ENCODE assay signal across 1 cellular context in genomic region chr20:62887147-62887859, GRCh38.
TF ChIP-seq lines count a peak whose summit lies in the region.

No MANE protein-coding gene starts in this region.

TF ChIP-seq in HEK293, 187 proteins besides CTCF, POLR2A, EP300 and RAD21 (continued from another document and continues in another):
- TF ChIP-seq ZNF362 (tag by site-specific recombination; IDR thresholded peaks at IDR 0.05), result no peak
- TF ChIP-seq ZIC2 (tag by site-specific recombination; IDR thresholded peaks at IDR 0.05), result no peak
- no peak for TF ChIP-seq ZNF76 (tag by site-specific recombination; IDR thresholded peaks at IDR 0.05; ENCODE audit: borderline replicate concordance, low read depth)
- TF ChIP-seq ZNF23 (tag by site-specific recombination; IDR thresholded peaks at IDR 0.05; ENCODE audit: borderline replicate concordance), result no peak
- no peak for TF ChIP-seq SP2 (tag by site-specific recombination; IDR thresholded peaks at IDR 0.05)
- no peak for TF ChIP-seq ZNF280C (tag by site-specific recombination; IDR thresholded peaks at IDR 0.05)
- TF ChIP-seq ZBTB26 (tag by site-specific recombination; optimal IDR thresholded peaks at IDR 0.05), result no peak
- TF ChIP-seq WT1 (tag by site-specific recombination; IDR thresholded peaks at IDR 0.05), result no peak
- no peak for TF ChIP-seq ZNF391 (tag by site-specific recombination; IDR thresholded peaks at IDR 0.05; ENCODE audit: borderline replicate concordance, low read depth)
- TF ChIP-seq ATF2 (tag by site-specific recombination; IDR thresholded peaks at IDR 0.05; ENCODE audit: low read depth), result no peak
- no peak for TF ChIP-seq ZFP41 (tag by site-specific recombination; IDR thresholded peaks at IDR 0.05; ENCODE audit: borderline replicate concordance)
- no peak for TF ChIP-seq ZNF24 (tag by site-specific recombination; IDR thresholded peaks at IDR 0.05)
- no peak for TF ChIP-seq HOXD13 (CRISPR knock-in tag; IDR thresholded peaks at IDR 0.05; ENCODE audit: borderline replicate concordance)
- TF ChIP-seq ZNF529 (tag by site-specific recombination; IDR thresholded peaks at IDR 0.05; ENCODE audit: insufficient replicate concordance), result no peak
- TF ChIP-seq TSHZ1 (tag by site-specific recombination; IDR thresholded peaks at IDR 0.05; ENCODE audit: borderline replicate concordance), result no peak
- TF ChIP-seq ZXDB (tag by site-specific recombination; IDR thresholded peaks at IDR 0.05), result no peak
- TF ChIP-seq ZNF239 (tag by site-specific recombination; IDR thresholded peaks at IDR 0.05), result no peak
- TF ChIP-seq ZNF596 (tag by site-specific recombination; IDR thresholded peaks at IDR 0.05), result no peak
- no peak for TF ChIP-seq ZNF639 (tag by site-specific recombination; IDR thresholded peaks at IDR 0.05)
- no peak for TF ChIP-seq EGR2 (tag by site-specific recombination; IDR thresholded peaks at IDR 0.05; ENCODE audit: low read depth)
- TF ChIP-seq ZNF341 (tag by site-specific recombination; IDR thresholded peaks at IDR 0.05; ENCODE audit: low read depth), result no peak
- TF ChIP-seq ZNF394 (tag by site-specific recombination; IDR thresholded peaks at IDR 0.05; ENCODE audit: borderline replicate concordance), result no peak
- no peak for TF ChIP-seq REST (tag by site-specific recombination; IDR thresholded peaks at IDR 0.05)
- no peak for TF ChIP-seq ZSCAN16 (tag by site-specific recombination; IDR thresholded peaks at IDR 0.05)
- no peak for TF ChIP-seq ZNF837 (tag by site-specific recombination; IDR thresholded peaks at IDR 0.05)
- TF ChIP-seq MEIS1 (CRISPR knock-in tag; IDR thresholded peaks at IDR 0.05; ENCODE audit: borderline replicate concordance), result no peak
- TF ChIP-seq ZNF211 (tag by site-specific recombination; IDR thresholded peaks at IDR 0.05; ENCODE audit: low read depth), result no peak
- TF ChIP-seq ZSCAN23 (tag by site-specific recombination; IDR thresholded peaks at IDR 0.05), result no peak
- TF ChIP-seq ZNF202 (tag by site-specific recombination; IDR thresholded peaks at IDR 0.05; ENCODE audit: borderline replicate concordance), result no peak
- no peak for TF ChIP-seq ZNF777 (tag by site-specific recombination; IDR thresholded peaks at IDR 0.05; ENCODE audit: borderline replicate concordance)
- TF ChIP-seq ZNF560 (tag by site-specific recombination; IDR thresholded peaks at IDR 0.05; ENCODE audit: borderline replicate concordance), result no peak
- 0 out of 2 replicates have a peak, but pooled peaks have one; percentile 45 for TF ChIP-seq ZEB2 (tag by site-specific recombination; IDR thresholded peaks at IDR 0.05)
- TF ChIP-seq TRIM28 (IDR thresholded peaks at IDR 0.05; ENCODE audit: borderline replicate concordance, low read length), result no peak
- peak; percentile 73 for TF ChIP-seq ZNF692 (tag by site-specific recombination; IDR thresholded peaks at IDR 0.05)
- TF ChIP-seq ZNF26 (tag by site-specific recombination; IDR thresholded peaks at IDR 0.05), result no peak
- TF ChIP-seq ZNF433 (tag by site-specific recombination; IDR thresholded peaks at IDR 0.05; ENCODE audit: low read depth), result no peak
- no peak for TF ChIP-seq BCL11A (tag by site-specific recombination; IDR thresholded peaks at IDR 0.05; ENCODE audit: low read depth)
- TF ChIP-seq ZNF18 (tag by site-specific recombination; IDR thresholded peaks at IDR 0.05), result no peak
- TF ChIP-seq ZNF335 (tag by site-specific recombination; conservative IDR thresholded peaks at IDR 0.05), result no peak
- no peak for TF ChIP-seq ZNF140 (tag by site-specific recombination; IDR thresholded peaks at IDR 0.05)
